ENCODE assay signal across 1 cellular context in the genomic region with DNA sequence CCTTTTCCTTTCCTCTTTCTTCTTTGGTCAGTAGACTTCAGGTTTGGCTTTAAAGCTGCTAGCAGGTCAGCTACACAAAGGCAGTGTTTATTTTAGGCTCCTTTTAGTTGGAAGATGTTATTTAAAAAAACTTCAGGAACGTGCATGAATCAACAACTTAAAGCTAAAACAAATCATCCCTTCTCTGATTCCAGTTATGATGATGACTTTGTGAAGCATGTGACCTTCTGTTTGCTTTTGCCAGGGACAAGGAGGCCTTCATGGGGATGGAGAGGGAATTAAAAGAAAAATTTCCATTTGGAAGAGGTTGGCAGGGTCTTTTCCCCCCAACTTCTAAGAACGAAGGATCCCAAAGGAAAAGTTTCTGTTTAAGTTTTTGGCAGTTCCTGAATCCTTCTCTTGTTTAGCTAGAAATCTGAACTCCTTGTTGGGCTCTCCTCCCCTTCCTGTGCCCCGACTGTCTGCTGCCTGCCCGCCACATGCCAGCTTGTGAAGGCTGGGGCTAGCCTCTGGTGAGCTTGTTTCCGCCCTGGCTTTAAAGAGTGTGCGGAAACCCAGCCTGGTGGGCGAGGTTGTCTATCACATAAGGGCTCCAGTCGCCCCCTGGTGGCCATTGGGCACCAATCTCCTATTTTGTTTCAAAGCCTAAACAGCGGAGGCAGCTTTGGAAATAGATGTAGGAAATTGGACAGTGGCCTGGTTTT.
TF ChIP-seq lines count a peak whose summit lies in the region.

No MANE protein-coding gene starts in this region.

TF ChIP-seq in HepG2, 621 proteins besides CTCF, POLR2A, EP300 and RAD21 (continued from another document and continues in another):
- TF ChIP-seq, protein P1, sequence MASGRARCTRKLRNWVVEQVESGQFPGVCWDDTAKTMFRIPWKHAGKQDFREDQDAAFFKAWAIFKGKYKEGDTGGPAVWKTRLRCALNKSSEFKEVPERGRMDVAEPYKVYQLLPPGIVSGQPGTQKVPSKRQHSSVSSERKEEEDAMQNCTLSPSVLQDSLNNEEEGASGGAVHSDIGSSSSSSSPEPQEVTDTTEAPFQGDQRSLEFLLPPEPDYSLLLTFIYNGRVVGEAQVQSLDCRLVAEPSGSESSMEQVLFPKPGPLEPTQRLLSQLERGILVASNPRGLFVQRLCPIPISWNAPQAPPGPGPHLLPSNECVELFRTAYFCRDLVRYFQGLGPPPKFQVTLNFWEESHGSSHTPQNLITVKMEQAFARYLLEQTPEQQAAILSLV (CRISPR knock-in tag; IDR thresholded peaks at IDR 0.05; ENCODE audit: borderline replicate concordance): no peak
- TF ChIP-seq SP140L (CRISPR knock-in tag; IDR thresholded peaks at IDR 0.05; ENCODE audit: borderline replicate concordance): no peak
- peak; percentile 72; the same call in 1 of the 2 replicates for TF ChIP-seq ELF3 (CRISPR knock-in tag; IDR thresholded peaks at IDR 0.05)
- TF ChIP-seq, protein P2, sequence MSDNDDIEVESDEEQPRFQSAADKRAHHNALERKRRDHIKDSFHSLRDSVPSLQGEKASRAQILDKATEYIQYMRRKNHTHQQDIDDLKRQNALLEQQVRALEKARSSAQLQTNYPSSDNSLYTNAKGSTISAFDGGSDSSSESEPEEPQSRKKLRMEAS (IDR thresholded peaks at IDR 0.05): peak; percentile 35; the same call in 1 of the 2 replicates
- TF ChIP-seq CBX5 (CRISPR knock-in tag; IDR thresholded peaks at IDR 0.05; ENCODE audit: borderline replicate concordance): no peak
- TF ChIP-seq ZNF121 (CRISPR knock-in tag; IDR thresholded peaks at IDR 0.05): no peak
- TF ChIP-seq, protein P3, sequence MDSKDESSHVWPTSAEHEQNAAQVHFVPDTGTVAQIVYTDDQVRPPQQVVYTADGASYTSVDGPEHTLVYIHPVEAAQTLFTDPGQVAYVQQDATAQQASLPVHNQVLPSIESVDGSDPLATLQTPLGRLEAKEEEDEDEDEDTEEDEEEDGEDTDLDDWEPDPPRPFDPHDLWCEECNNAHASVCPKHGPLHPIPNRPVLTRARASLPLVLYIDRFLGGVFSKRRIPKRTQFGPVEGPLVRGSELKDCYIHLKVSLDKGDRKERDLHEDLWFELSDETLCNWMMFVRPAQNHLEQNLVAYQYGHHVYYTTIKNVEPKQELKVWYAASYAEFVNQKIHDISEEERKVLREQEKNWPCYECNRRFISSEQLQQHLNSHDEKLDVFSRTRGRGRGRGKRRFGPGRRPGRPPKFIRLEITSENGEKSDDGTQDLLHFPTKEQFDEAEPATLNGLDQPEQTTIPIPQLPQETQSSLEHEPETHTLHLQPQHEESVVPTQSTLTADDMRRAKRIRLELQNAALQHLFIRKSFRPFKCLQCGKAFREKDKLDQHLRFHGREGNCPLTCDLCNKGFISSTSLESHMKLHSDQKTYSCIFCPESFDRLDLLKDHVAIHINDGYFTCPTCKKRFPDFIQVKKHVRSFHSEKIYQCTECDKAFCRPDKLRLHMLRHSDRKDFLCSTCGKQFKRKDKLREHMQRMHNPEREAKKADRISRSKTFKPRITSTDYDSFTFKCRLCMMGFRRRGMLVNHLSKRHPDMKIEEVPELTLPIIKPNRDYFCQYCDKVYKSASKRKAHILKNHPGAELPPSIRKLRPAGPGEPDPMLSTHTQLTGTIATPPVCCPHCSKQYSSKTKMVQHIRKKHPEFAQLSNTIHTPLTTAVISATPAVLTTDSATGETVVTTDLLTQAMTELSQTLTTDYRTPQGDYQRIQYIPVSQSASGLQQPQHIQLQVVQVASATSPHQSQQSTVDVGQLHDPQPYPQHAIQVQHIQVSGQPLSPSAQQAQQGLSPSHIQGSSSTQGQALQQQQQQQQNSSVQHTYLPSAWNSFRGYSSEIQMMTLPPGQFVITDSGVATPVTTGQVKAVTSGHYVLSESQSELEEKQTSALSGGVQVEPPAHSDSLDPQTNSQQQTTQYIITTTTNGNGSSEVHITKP (CRISPR knock-in tag; IDR thresholded peaks at IDR 0.05; ENCODE audit: low read depth): no peak
- TF ChIP-seq ELF4 (CRISPR knock-in tag; IDR thresholded peaks at IDR 0.05; ENCODE audit: borderline replicate concordance): no peak
- peak; percentile 29; the same call in 1 of the 2 replicates for TF ChIP-seq ZNF564 (CRISPR knock-in tag; IDR thresholded peaks at IDR 0.05)
- no peak for TF ChIP-seq TAF15 (IDR thresholded peaks at IDR 0.05; ENCODE audit: low read depth, low read length, poor library complexity, severe bottlenecking)
- TF ChIP-seq, protein P4, sequence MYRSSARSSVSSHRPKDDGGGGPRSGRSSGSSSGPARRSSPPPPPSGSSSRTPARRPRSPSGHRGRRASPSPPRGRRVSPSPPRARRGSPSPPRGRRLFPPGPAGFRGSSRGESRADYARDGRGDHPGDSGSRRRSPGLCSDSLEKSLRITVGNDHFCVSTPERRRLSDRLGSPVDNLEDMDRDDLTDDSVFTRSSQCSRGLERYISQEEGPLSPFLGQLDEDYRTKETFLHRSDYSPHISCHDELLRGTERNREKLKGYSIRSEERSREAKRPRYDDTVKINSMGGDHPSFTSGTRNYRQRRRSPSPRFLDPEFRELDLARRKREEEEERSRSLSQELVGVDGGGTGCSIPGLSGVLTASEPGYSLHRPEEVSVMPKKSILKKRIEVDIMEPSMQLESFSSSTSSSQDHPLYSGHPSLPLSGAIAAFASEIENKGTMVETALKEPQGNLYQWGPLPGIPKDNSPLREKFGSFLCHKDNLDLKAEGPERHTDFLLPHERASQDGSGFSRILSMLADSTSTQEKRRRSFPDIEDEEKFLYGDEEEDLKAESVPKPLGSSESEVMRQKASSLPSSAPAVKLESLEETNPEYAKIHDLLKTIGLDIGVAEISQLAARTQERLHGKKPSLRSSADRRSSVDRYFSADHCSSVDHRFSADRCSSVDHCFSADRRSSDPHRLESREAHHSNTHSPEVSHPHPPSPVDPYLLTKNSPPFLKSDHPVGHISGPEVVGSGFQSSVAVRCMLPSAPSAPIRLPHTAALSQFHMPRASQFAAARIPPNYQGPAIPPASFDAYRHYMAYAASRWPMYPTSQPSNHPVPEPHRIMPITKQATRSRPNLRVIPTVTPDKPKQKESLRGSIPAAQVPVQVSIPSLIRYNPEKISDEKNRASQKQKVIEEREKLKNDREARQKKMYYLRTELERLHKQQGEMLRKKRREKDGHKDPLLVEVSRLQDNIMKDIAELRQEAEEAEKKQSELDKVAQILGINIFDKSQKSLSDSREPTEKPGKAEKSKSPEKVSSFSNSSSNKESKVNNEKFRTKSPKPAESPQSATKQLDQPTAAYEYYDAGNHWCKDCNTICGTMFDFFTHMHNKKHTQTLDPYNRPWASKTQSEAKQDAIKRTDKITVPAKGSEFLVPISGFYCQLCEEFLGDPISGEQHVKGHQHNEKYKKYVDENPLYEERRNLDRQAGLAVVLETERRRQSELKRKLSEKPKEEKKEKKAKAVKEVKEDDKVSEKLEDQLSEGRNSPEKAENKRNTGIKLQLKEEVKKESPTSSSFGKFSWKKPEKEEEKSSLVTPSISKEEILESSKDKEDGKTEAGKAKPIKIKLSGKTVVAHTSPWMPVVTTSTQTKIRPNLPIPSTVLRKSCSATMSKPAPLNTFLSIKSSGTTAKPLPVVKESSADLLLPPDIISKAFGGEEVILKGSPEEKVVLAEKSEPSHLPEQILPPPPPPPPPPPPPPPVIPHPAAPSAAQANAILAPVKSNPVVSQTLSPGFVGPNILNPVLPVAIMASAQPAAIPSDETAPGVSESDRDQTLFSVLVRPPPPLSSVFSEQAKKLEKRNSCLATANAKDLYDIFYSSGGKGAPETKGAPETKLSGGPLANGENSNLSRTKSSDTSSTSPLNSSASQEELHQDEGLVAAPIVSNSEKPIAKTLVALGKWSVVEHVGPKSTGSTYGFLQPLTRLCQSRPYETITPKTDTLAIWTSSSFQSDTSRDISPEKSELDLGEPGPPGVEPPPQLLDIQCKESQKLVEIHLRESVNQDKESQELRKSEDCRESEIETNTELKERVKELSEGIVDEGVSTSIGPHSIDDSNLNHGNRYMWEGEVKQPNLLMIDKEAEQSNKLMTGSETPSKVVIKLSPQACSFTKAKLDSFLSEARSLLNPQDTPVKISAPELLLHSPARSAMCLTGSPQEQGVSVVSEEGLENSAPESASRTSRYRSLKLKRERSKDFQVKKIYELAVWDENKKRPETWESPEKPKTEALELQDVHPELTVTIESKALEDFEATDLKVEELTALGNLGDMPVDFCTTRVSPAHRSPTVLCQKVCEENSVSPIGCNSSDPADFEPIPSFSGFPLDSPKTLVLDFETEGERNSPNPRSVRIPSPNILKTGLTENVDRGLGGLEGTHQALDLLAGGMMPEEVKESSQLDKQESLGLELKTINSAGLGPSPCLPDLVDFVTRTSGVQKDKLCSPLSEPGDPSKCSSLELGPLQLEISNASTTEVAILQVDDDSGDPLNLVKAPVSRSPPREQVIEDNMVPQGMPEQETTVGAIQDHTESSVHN (CRISPR knock-in tag; IDR thresholded peaks at IDR 0.05): no peak
- TF ChIP-seq, protein P5, sequence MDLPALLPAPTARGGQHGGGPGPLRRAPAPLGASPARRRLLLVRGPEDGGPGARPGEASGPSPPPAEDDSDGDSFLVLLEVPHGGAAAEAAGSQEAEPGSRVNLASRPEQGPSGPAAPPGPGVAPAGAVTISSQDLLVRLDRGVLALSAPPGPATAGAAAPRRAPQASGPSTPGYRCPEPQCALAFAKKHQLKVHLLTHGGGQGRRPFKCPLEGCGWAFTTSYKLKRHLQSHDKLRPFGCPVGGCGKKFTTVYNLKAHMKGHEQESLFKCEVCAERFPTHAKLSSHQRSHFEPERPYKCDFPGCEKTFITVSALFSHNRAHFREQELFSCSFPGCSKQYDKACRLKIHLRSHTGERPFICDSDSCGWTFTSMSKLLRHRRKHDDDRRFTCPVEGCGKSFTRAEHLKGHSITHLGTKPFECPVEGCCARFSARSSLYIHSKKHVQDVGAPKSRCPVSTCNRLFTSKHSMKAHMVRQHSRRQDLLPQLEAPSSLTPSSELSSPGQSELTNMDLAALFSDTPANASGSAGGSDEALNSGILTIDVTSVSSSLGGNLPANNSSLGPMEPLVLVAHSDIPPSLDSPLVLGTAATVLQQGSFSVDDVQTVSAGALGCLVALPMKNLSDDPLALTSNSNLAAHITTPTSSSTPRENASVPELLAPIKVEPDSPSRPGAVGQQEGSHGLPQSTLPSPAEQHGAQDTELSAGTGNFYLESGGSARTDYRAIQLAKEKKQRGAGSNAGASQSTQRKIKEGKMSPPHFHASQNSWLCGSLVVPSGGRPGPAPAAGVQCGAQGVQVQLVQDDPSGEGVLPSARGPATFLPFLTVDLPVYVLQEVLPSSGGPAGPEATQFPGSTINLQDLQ (CRISPR knock-in tag; IDR thresholded peaks at IDR 0.05): no peak
- peak; percentile 9; the same call in 1 of the 2 replicates for TF ChIP-seq KAT8 (CRISPR knock-in tag; IDR thresholded peaks at IDR 0.05)
- TF ChIP-seq SMC3 (IDR thresholded peaks at IDR 0.05; ENCODE audit: low read length): peak; percentile 84
- no peak for TF ChIP-seq NR1H2 (CRISPR knock-in tag; IDR thresholded peaks at IDR 0.05; ENCODE audit: borderline replicate concordance, low read depth)
- peak; percentile 55; the same call in 1 of the 2 replicates for TF ChIP-seq NCOR1 (IDR thresholded peaks at IDR 0.05; ENCODE audit: borderline replicate concordance, low read length)
- no peak for TF ChIP-seq ZFP36L1 (CRISPR knock-in tag; IDR thresholded peaks at IDR 0.05)
- TF ChIP-seq KDM5A (IDR thresholded peaks at IDR 0.05; ENCODE audit: borderline replicate concordance, low read length): peak; percentile 50; the same call in 1 of the 2 replicates
- no peak for TF ChIP-seq THYN1 (CRISPR knock-in tag; IDR thresholded peaks at IDR 0.05; ENCODE audit: borderline replicate concordance, low read depth)
- no peak for TF ChIP-seq JUNB (CRISPR knock-in tag; IDR thresholded peaks at IDR 0.05; ENCODE audit: borderline replicate concordance)
- TF ChIP-seq ARNT2 (CRISPR knock-in tag; IDR thresholded peaks at IDR 0.05; ENCODE audit: low read depth): no peak
- TF ChIP-seq HNRNPL (IDR thresholded peaks at IDR 0.05; ENCODE audit: low read depth, low read length): peak; percentile 90
- peak; percentile 52; the same call in 1 of the 2 replicates for TF ChIP-seq SAP130 (CRISPR knock-in tag; IDR thresholded peaks at IDR 0.05; ENCODE audit: low read depth)
- TF ChIP-seq, protein P6, sequence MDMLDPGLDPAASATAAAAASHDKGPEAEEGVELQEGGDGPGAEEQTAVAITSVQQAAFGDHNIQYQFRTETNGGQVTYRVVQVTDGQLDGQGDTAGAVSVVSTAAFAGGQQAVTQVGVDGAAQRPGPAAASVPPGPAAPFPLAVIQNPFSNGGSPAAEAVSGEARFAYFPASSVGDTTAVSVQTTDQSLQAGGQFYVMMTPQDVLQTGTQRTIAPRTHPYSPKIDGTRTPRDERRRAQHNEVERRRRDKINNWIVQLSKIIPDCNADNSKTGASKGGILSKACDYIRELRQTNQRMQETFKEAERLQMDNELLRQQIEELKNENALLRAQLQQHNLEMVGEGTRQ (IDR thresholded peaks at IDR 0.05; ENCODE audit: low read depth, low read length): no peak
- TF ChIP-seq, protein P6 (CRISPR knock-in tag; IDR thresholded peaks at IDR 0.05; ENCODE audit: borderline replicate concordance): 0 out of 2 replicates have a peak, but pooled peaks have one; percentile 45
- TF ChIP-seq SMAD1 (CRISPR knock-in tag; IDR thresholded peaks at IDR 0.05; ENCODE audit: borderline replicate concordance, low read depth): no peak
- no peak for TF ChIP-seq AHR (CRISPR knock-in tag; IDR thresholded peaks at IDR 0.05)
- TF ChIP-seq, protein P7, sequence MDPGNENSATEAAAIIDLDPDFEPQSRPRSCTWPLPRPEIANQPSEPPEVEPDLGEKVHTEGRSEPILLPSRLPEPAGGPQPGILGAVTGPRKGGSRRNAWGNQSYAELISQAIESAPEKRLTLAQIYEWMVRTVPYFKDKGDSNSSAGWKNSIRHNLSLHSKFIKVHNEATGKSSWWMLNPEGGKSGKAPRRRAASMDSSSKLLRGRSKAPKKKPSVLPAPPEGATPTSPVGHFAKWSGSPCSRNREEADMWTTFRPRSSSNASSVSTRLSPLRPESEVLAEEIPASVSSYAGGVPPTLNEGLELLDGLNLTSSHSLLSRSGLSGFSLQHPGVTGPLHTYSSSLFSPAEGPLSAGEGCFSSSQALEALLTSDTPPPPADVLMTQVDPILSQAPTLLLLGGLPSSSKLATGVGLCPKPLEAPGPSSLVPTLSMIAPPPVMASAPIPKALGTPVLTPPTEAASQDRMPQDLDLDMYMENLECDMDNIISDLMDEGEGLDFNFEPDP (CRISPR knock-in tag; conservative IDR thresholded peaks at IDR 0.05): no peak
- no peak for TF ChIP-seq SALL1 (CRISPR knock-in tag; IDR thresholded peaks at IDR 0.05)
- TF ChIP-seq CHCHD3 (CRISPR knock-in tag; IDR thresholded peaks at IDR 0.05): no peak
- TF ChIP-seq, protein P8, sequence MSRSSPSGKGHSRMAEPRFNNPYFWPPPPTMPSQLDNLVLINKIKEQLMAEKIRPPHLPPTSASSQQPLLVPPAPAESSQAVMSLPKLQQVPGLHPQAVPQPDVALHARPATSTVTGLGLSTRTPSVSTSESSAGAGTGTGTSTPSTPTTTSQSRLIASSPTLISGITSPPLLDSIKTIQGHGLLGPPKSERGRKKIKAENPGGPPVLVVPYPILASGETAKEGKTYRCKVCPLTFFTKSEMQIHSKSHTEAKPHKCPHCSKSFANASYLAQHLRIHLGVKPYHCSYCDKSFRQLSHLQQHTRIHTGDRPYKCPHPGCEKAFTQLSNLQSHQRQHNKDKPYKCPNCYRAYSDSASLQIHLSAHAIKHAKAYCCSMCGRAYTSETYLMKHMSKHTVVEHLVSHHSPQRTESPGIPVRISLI (CRISPR knock-in tag; IDR thresholded peaks at IDR 0.05; ENCODE audit: borderline replicate concordance): no peak
